In genomic region chr10:92290076-92290836, GRCh38 we compare ENCODE assay signal across 8 cellular contexts. TPM values are rescaled to one million over a fixed set of nuclear protein-coding genes. Genes with fewer than 3 reads are reported as not detected.
A peak's percentile ranks its signal among the peaks of the same experiment; 100 is the strongest.
DNase-seq lines count a peak whose midpoint lies in the region; ATAC-seq and TF ChIP-seq lines count a peak whose summit lies in the region.

No MANE protein-coding gene starts in this region.

- peak overlapping the region; percentile 87 to 95 for H3K27ac ChIP-seq in coronary artery

- H3K4me3 ChIP-seq in coronary artery: peak overlapping the region; percentile 98

- no peak for TF ChIP-seq CTCF in coronary artery (IDR thresholded peaks at IDR 0.05)

- DNase-seq in GM04504 (ENCODE audit: low read depth): peak; percentile 24
- peak; percentile 16 for DNase-seq in H4 (ENCODE audit: low spot score)
- peak; percentile 69 for DNase-seq in M059J (ENCODE audit: low read depth)
- peak in 4 of 5 experiments; percentile 8 to 27 (median 18) for DNase-seq in T-helper 2 cell
- DNase-seq in coronary artery (ENCODE audit: low spot score): no peak
- peak; percentile 63 for DNase-seq in left lobe of liver (ENCODE audit: low spot score)
- DNase-seq in stimulated activated CD4-positive, alpha-beta T cell treated with anti-CD3 and anti-CD28 coated beads, Interleukin-4, amount 100 ng/mL, for 4 hours: peak; percentile 13 to 16

- ATAC-seq in left lobe of liver (peak; percentile 58), HG02759 (IDR thresholded peaks at IDR 0.05; ENCODE audit: unreplicated experiment) (no peak)

RNA-seq across cellular contexts. Expression of gene CPEB3, which starts 0.6 kb away (rescaled TPM):
- total RNA-seq in H4 (2014; rRNA removed; shearing (Covaris generic)): 0.16 and 0.56 TPM in 2 replicates
- 0.86 and 1.2 TPM in 2 replicates for total RNA-seq in M059J (2014; rRNA removed; shearing (Covaris generic))
- 12.7 TPM for total RNA-seq in left lobe of liver

RNA-seq across cellular contexts. Expression of gene MARCHF5, which starts 0.7 kb away (rescaled TPM):
- total RNA-seq in H4 (2014; rRNA removed; shearing (Covaris generic)): 13.0 and 28.7 TPM in 2 replicates
- 12.9 and 23.9 TPM in 2 replicates for total RNA-seq in M059J (2014; rRNA removed; shearing (Covaris generic))
- total RNA-seq in left lobe of liver: 24.7 TPM
